Comparison of ENCODE assay signal across 9 cellular contexts in genomic region chr10:121608669-121609190, GRCh38. TPM values are rescaled to one million over a fixed set of nuclear protein-coding genes. Genes with fewer than 3 reads are reported as not detected.
A peak's percentile ranks its signal among the peaks of the same experiment; 100 is the strongest.
DNase-seq lines count a peak whose midpoint lies in the region; ATAC-seq, FAIRE-seq and TF ChIP-seq lines count a peak whose summit lies in the region.
"Had no signal": no experiment of that assay in that cellular context is flagged by ENCODE, and none has a peak within 500 bp of the region (broad histone marks: within the 10 kb centered on the region; RNA-seq: fewer than 3 reads in every experiment).

No MANE protein-coding gene starts in this region.

- no peaks in the 10 kb centered on the region for H3K79me2 ChIP-seq in fibroblast of lung (ENCODE audit: control insufficient read depth, insufficient read depth, low read length)

- ATAC-seq in HG03196 (IDR thresholded peaks at IDR 0.05; ENCODE audit: unreplicated experiment) (peak; percentile 72), HG03097 (IDR thresholded peaks at IDR 0.05; ENCODE audit: low FRiP score, unreplicated experiment) (no peak)

- no peaks in the 10 kb centered on the region for H3K9me3 ChIP-seq in fibroblast of lung (ENCODE audit: control insufficient read depth, insufficient read depth, low read depth, low read length)
- no peaks in the 10 kb centered on the region for H3K9me3 ChIP-seq in neuron (ENCODE audit: low read length)

- DNase-seq in activated effector memory CD4-positive, alpha-beta T cell treated with anti-CD3 and anti-CD28 coated beads, Interleukin-2, amount 50 U/mL, for 16 hours = peak; percentile 78
- no peak for DNase-seq in activated effector memory CD4-positive, alpha-beta T cell treated with Interleukin-2 at 50 U/mL for 16 hours
- DNase-seq in UCSD-AML1 (lab: John Stamatoyannopoulos, UW; ENCODE audit: unreplicated experiment) (peak; percentile 26), fibroblast of lung (ENCODE audit: low read depth in 2 of 2) (no peak), RCC 7860 (ENCODE audit: low spot score) (no peak)

- no peaks in the 10 kb centered on the region for H3K4me1 ChIP-seq in fibroblast of lung (ENCODE audit: control insufficient read depth, extremely low read depth, insufficient read depth, low read length)
- H3K4me1 ChIP-seq in neuron (ENCODE audit: insufficient read depth, low read length) = no peaks in the 10 kb centered on the region

- H3K36me3 ChIP-seq in fibroblast of lung (ENCODE audit: control insufficient read depth, insufficient read depth, low read length) (no peaks in the 10 kb centered on the region), neuron (ENCODE audit: insufficient read depth, low read length) (no peaks in the 10 kb centered on the region)

- H3K27ac ChIP-seq in fibroblast of lung (ENCODE audit: insufficient read depth, low read length) = no peak overlapping the region
- H3K27ac ChIP-seq: epithelial cell of prostate had no signal

- peak overlapping the region; percentile 10 for H3K4me2 ChIP-seq in fibroblast of lung (ENCODE audit: extremely low read depth, insufficient read depth, low read length)

- no peak for FAIRE-seq in RCC 7860 (lab: Jason Lieb, UNC)

- H3K4me3 ChIP-seq in fibroblast of lung (replicated peaks in 1 of 4; ENCODE audit: control extremely low read depth in 1 of 4, insufficient read depth in 1 of 4, low read depth in 3 of 4, low read length in 4 of 4) = peak overlapping the region in 2 of 4 experiments; percentile 34 to 41
- H3K4me3 ChIP-seq in neuron (ENCODE audit: low read length) = no peak overlapping the region

- peak in 1 of 2 donors; percentile 54 for TF ChIP-seq CTCF in fibroblast of lung (conservative IDR thresholded peaks at IDR 0.05 in 1 of 2, IDR thresholded peaks at IDR 0.05 in 1 of 2; ENCODE audit: low read depth in 1 of 2, low read length in 2 of 2)

- H2AFZ ChIP-seq in fibroblast of lung (ENCODE audit: low read length) (no peak overlapping the region), neuron (ENCODE audit: low read depth, low read length) (peak overlapping the region; percentile 22)

- H3K27me3 ChIP-seq in fibroblast of lung (ENCODE audit: control insufficient read depth, insufficient read depth, low read length) = no peaks in the 10 kb centered on the region
- no peaks in the 10 kb centered on the region for H3K27me3 ChIP-seq in neuron (ENCODE audit: insufficient read depth, low read length)

- no peak overlapping the region for H3K9ac ChIP-seq in fibroblast of lung (ENCODE audit: insufficient read depth, low read length)

- H4K20me1 ChIP-seq in fibroblast of lung (ENCODE audit: control insufficient read depth, extremely low read depth, insufficient read depth, low read length) = no peaks in the 10 kb centered on the region

RNA-seq across cellular contexts. Expression of gene FGFR2, which starts 10.5 kb away (rescaled TPM):
- total RNA-seq in fibroblast of lung = under 0.01 and 0.17 TPM in 2 replicates
- 0.05 and 0.10 TPM in 2 replicates for polyA plus RNA-seq in fibroblast of lung
- 0.15 TPM in 1 of 2 replicates, not detected in the other for polyA plus RNA-seq in fibroblast of lung (2012)
- not detected in 2 replicates for polyA minus RNA-seq in fibroblast of lung (ENCODE audit: low replicate concordance)

Comparison
In these comparisons a context has a peak if more than half of its experiments do, and no peak if none do; other contexts are left out.
1. DNase-seq: peak in activated effector memory CD4-positive, alpha-beta T cell treated with anti-CD3 and anti-CD28 coated beads, Interleukin-2, amount 50 U/mL, for 16 hours (single experiment) and UCSD-AML1 (single experiment); none in activated effector memory CD4-positive, alpha-beta T cell treated with Interleukin-2 at 50 U/mL for 16 hours (single experiment), fibroblast of lung (0 of 2) and RCC 7860 (single experiment).